Comparison of ENCODE assay signal across 8 cellular contexts in genomic region chr12:56629459-56630179, GRCh38. TPM values are rescaled to one million over a fixed set of nuclear protein-coding genes. Genes with fewer than 3 reads are reported as not detected.
A peak's percentile ranks its signal among the peaks of the same experiment; 100 is the strongest.
DNase-seq lines count a peak whose midpoint lies in the region; ATAC-seq, FAIRE-seq and TF ChIP-seq lines count a peak whose summit lies in the region.

No MANE protein-coding gene starts in this region.

- H3K27me3 Mint-ChIP-seq in astrocyte (ENCODE audit: low read depth, unreplicated experiment): no peaks in the 10 kb centered on the region

- DNase-seq in HAP-1 (ENCODE audit: low spot score in 2 of 2) (peak in 1 of 2 experiments; percentile 33), SK-N-MC (ENCODE audit: low read depth, low spot score) (no peak), astrocyte (ENCODE audit: low read depth) (no peak), NCI-H2107 (lab: John Stamatoyannopoulos, UW) (no peak)

- H3K9ac ChIP-seq in SK-N-MC (ENCODE audit: insufficient read length) (peak overlapping the region; percentile 96), astrocyte (ENCODE audit: low read length) (peak overlapping the region; percentile 95), iPS-18a (ENCODE audit: low read length) (peak overlapping the region; percentile 76), skeletal muscle tissue (ENCODE audit: low read depth in 1 of 3, low read length in 3 of 3) (peak overlapping the region; percentile 80 to 94 (median 93))

- peaks cover 6% of the 10 kb centered on the region for H3K36me3 ChIP-seq in HAP-1 (replicated peaks)
- peaks cover 15% of the 10 kb centered on the region for H3K36me3 ChIP-seq in SK-N-MC (ENCODE audit: insufficient read depth, low read length)
- H3K36me3 ChIP-seq in astrocyte (ENCODE audit: insufficient read depth, low read length): peaks cover 3% of the 10 kb centered on the region
- H3K36me3 ChIP-seq in iPS-18a (ENCODE audit: control insufficient read depth, low read depth, low read length): no peaks in the 10 kb centered on the region
- peaks cover 0 to 5% (median 3%) of the 10 kb centered on the region in 3 donors for H3K36me3 ChIP-seq in skeletal muscle tissue (ENCODE audit: control insufficient read depth in 3 of 3, insufficient read depth in 3 of 3, low read length in 3 of 3)

- no peak for ATAC-seq in GM18502 (IDR thresholded peaks at IDR 0.05; ENCODE audit: poor library complexity, unreplicated experiment)

- FAIRE-seq in astrocyte (lab: Jason Lieb, UNC): no peak

- peak overlapping the region; percentile 2 for H2AFZ ChIP-seq in astrocyte (ENCODE audit: low read depth, low read length)

- H3K4me1 ChIP-seq in HAP-1: peaks cover 26% of the 10 kb centered on the region
- peaks cover 32% of the 10 kb centered on the region for H3K4me1 ChIP-seq in astrocyte (ENCODE audit: insufficient read depth, low read length)
- peaks cover 37% of the 10 kb centered on the region for H3K4me1 ChIP-seq in iPS-18a (ENCODE audit: control insufficient read depth, low read depth, low read length)
- H3K4me1 ChIP-seq in skeletal muscle tissue (ENCODE audit: control insufficient read depth in 3 of 3, insufficient read depth in 3 of 3, low read length in 3 of 3): peaks cover 49 to 60% (median 55%) of the 10 kb centered on the region in 3 donors

- peak overlapping the region; percentile 98 for H3K4me3 Mint-ChIP-seq in astrocyte (ENCODE audit: unreplicated experiment)

- H3K9me3 ChIP-seq in HAP-1 (no peaks in the 10 kb centered on the region), SK-N-MC (ENCODE audit: low read depth, low read length) (no peaks in the 10 kb centered on the region), astrocyte (ENCODE audit: insufficient read depth, low read depth, low read length) (no peaks in the 10 kb centered on the region), iPS-18a (ENCODE audit: control insufficient read depth, low read depth, low read length) (no peaks in the 10 kb centered on the region), skeletal muscle tissue (ENCODE audit: control insufficient read depth in 3 of 3, low read length in 3 of 3) (no peaks in the 10 kb centered on the region)

- TF ChIP-seq CTCF in C4-2B (conservative IDR thresholded peaks at IDR 0.05) (no peak), astrocyte (IDR thresholded peaks at IDR 0.05; ENCODE audit: insufficient read depth, low read depth, low read length) (no peak)

- peak overlapping the region; percentile 95 for H3K4me3 ChIP-seq in HAP-1
- H3K4me3 ChIP-seq in SK-N-MC: peak overlapping the region; percentile 98
- H3K4me3 ChIP-seq in astrocyte (ENCODE audit: insufficient read depth, low read depth, low read length): peak overlapping the region; percentile 87
- peak overlapping the region; percentile 83 for H3K4me3 ChIP-seq in iPS-18a (ENCODE audit: low read length)
- H3K4me3 ChIP-seq in skeletal muscle tissue (ENCODE audit: low read length in 3 of 3): peak overlapping the region; percentile 70 to 90 (median 81)

- H3K79me2 ChIP-seq in astrocyte (ENCODE audit: insufficient read depth, low read length): peaks cover 94% of the 10 kb centered on the region

- H3K4me2 ChIP-seq in astrocyte (ENCODE audit: low read length): peak overlapping the region; percentile 95

- H3K9me3 Mint-ChIP-seq in astrocyte (ENCODE audit: unreplicated experiment): no peaks in the 10 kb centered on the region

- H3K27ac Mint-ChIP-seq in astrocyte (ENCODE audit: unreplicated experiment): peak overlapping the region; percentile 90

- in situ Hi-C loops in HAP-1 (cut with MboI; ENCODE audit: low sequenced_read_pairs): no loop called here

- H3K27ac ChIP-seq in C4-2B: peak overlapping the region; percentile 94
- peak overlapping the region; percentile 86 for H3K27ac ChIP-seq in SK-N-MC
- peak overlapping the region; percentile 86 for H3K27ac ChIP-seq in astrocyte (ENCODE audit: low read depth, low read length)
- no peak overlapping the region for H3K27ac ChIP-seq in iPS-18a (ENCODE audit: low read length)
- peak overlapping the region; percentile 92 for H3K27ac ChIP-seq in skeletal muscle tissue (ENCODE audit: low read depth, low read length)

- no peaks in the 10 kb centered on the region for H3K27me3 ChIP-seq in HAP-1 (ENCODE audit: low read depth)
- H3K27me3 ChIP-seq in astrocyte (ENCODE audit: insufficient read depth, low read length): no peaks in the 10 kb centered on the region
- no peaks in the 10 kb centered on the region for H3K27me3 ChIP-seq in iPS-18a (ENCODE audit: control insufficient read depth, insufficient read depth, low read length)
- no peaks in the 10 kb centered on the region for H3K27me3 ChIP-seq in skeletal muscle tissue (ENCODE audit: control insufficient read depth in 3 of 3, insufficient read depth in 3 of 3, low read length in 3 of 3)

- peaks cover 32% of the 10 kb centered on the region for H3K4me1 Mint-ChIP-seq in astrocyte (ENCODE audit: low read depth, unreplicated experiment)

- peaks cover 83% of the 10 kb centered on the region for H4K20me1 ChIP-seq in astrocyte (ENCODE audit: insufficient read depth, low read length)

- H3K36me3 Mint-ChIP-seq in astrocyte (ENCODE audit: low read depth, unreplicated experiment): peaks cover 5% of the 10 kb centered on the region

RNA-seq across cellular contexts. Expression of gene BAZ2A, which starts 0.5 kb away (rescaled TPM):
- total RNA-seq in astrocyte (105 and 107 TPM in 2 replicates), skeletal muscle tissue (18.8 TPM)

RNA-seq across cellular contexts. Expression of gene ATP5F1B, which starts 16.2 kb away (rescaled TPM):
- 714 and 731 TPM in 2 replicates for total RNA-seq in astrocyte
- 580 TPM for total RNA-seq in skeletal muscle tissue

RNA-seq across cellular contexts. Expression of gene PTGES3, which starts 58.5 kb away (rescaled TPM):
- total RNA-seq in astrocyte: 206 and 226 TPM in 2 replicates
- 85.1 TPM for total RNA-seq in skeletal muscle tissue
